In the genomic region with DNA sequence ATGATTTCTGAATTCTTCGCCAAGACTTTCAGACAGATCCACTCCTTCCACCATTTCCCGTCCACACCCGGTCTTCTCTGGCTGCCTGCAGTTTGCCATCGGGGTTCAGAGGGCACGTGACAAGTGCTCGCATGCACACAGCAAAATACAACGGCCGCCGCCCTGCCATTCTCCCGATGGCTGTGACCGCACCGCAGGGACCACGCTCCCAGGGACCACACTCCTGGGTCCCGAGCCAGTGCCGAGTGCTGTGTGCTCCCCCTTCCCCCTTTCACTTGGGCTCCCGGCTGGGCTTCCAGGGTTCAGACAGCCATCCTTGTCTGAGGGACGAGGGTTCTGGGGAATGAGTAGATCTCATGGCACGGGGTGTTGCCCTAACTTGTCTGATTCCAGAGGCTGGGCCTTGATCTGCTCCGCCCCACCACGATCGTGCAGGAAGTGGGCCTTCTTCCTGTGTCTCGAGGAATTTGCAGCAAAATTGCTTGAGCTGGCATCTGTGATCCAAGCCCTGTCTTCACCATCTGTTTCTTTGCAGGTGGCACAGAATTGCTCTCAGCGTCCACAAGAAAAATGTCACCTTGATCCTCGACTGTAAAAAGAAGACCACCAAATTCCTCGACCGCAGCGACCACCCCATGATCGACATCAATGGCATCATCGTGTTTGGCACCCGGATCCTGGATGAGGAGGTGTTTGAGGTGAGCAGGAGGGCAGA, we compare ENCODE assay signal across 1 cellular context.
TF ChIP-seq lines count a peak whose summit lies in the region.

No MANE protein-coding gene starts in this region.

TF ChIP-seq in H1, 55 proteins besides CTCF, POLR2A, EP300 and RAD21:
- TF ChIP-seq SIX5 (IDR thresholded peaks at IDR 0.05; ENCODE audit: low read depth, low read length) (no peak), POU5F1 (IDR thresholded peaks at IDR 0.05; ENCODE audit: low read depth, low read length) (no peak), CEBPB (IDR thresholded peaks at IDR 0.05; ENCODE audit: low read depth, low read length) (no peak)
